23 cellular contexts compared by ENCODE assay signal in the genomic region with DNA sequence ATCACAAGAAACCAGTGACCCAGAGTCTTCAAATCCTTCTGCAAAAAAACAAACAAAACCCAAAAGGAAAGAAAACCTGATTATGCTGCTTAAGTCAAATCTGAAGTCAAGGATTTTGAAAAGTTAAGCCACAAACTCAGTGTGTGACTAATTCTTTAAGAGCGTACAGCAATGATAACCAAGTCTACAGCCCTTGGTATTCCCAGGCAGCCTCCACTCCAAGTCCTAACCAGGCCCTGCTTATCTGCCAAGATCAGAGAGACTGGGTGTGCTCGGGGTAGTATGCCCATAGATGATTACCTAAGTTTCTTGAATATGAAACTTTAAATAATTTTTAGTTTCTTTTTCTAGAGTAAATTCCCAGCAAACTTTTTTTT. TPM values are rescaled to one million over a fixed set of nuclear protein-coding genes. Genes with fewer than 3 reads are reported as not detected.
DNase-seq lines count a peak whose midpoint lies in the region; ATAC-seq and TF ChIP-seq lines count a peak whose summit lies in the region.
"Had no signal": no experiment of that assay in that cellular context is flagged by ENCODE, and none has a peak within 500 bp of the region (broad histone marks: within the 10 kb centered on the region; RNA-seq: fewer than 3 reads in every experiment).

No MANE protein-coding gene starts in this region.

- DNase-seq in activated CD8-positive, alpha-beta T cell treated with anti-CD3 and anti-CD28 coated beads for 36 hours = no peak
- no peak for DNase-seq in activated CD8-positive, alpha-beta T cell treated with anti-CD3 and anti-CD28 coated beads, Interleukin-2, amount 10 ng/mL, durations not matched to agents 7 days and 5 days
- DNase-seq in HFFc6 (peak; percentile 76), cardiac fibroblast (ENCODE audit: low read depth in 2 of 2) (peak; percentile 43 to 52), progenitor cell of endocrine pancreas (ENCODE audit: low spot score, unreplicated experiment) (no peak), C1 segment of cervical spinal cord (lab: John Stamatoyannopoulos, UW) (no peak), lower lobe of right lung (no peak)
- DNase-seq in activated effector memory CD4-positive, alpha-beta T cell treated with anti-CD3 and anti-CD28 coated beads, Interleukin-2, amount 50 U/mL, for 16 hours = no peak
- DNase-seq: activated B cell treated with CpG ODN at 0.5 μM for 24 hours; activated gamma-delta T cell treated with Interleukin-2 at 50 U/mL for 16 hours; CD4-positive, alpha-beta memory T cell; dorsolateral prefrontal cortex; MG63; NCI-H187; NCI-H510A; SIG-M5; T-helper 2 cell; tibial artery had no signal

- peaks cover 99% of the 10 kb centered on the region for H3K36me3 ChIP-seq in lower lobe of right lung

- H3K4me1 Mint-ChIP-seq in activated CD8-positive, alpha-beta T cell treated with anti-CD3 and anti-CD28 coated beads for 36 hours (ENCODE audit: low read depth) = no peaks in the 10 kb centered on the region
- H3K4me1 Mint-ChIP-seq in activated CD8-positive, alpha-beta T cell treated with anti-CD3 and anti-CD28 coated beads, Interleukin-2, amount 10 ng/mL, durations not matched to agents 7 days and 5 days (ENCODE audit: low read depth) = peaks cover 2% of the 10 kb centered on the region
- H3K4me1 Mint-ChIP-seq in HFFc6 (ENCODE audit: low read depth) (peaks cover 15% of the 10 kb centered on the region), progenitor cell of endocrine pancreas (ENCODE audit: low read depth) (no peaks in the 10 kb centered on the region)
- H3K4me1 Mint-ChIP-seq: activated B cell treated with CpG ODN at 0.5 μM for 24 hours, nephron had no signal

- H3K27me3 ChIP-seq in lower lobe of right lung (ENCODE audit: low read depth) = no peaks in the 10 kb centered on the region
- H3K27me3 ChIP-seq: dorsolateral prefrontal cortex, MG63, tibial artery had no signal

- no peaks in the 10 kb centered on the region for H3K9me3 Mint-ChIP-seq in activated CD8-positive, alpha-beta T cell treated with anti-CD3 and anti-CD28 coated beads for 36 hours
- no peaks in the 10 kb centered on the region for H3K9me3 Mint-ChIP-seq in activated CD8-positive, alpha-beta T cell treated with anti-CD3 and anti-CD28 coated beads, Interleukin-2, amount 10 ng/mL, durations not matched to agents 7 days and 5 days (ENCODE audit: insufficient read depth)
- H3K9me3 Mint-ChIP-seq in HFFc6 = 0 out of 2 replicates have a peak, but pooled peaks cover 6% of the 10 kb centered on the region
- no peaks in the 10 kb centered on the region for H3K9me3 Mint-ChIP-seq in progenitor cell of endocrine pancreas (ENCODE audit: low read depth)
- H3K9me3 Mint-ChIP-seq: activated B cell treated with CpG ODN at 0.5 μM for 24 hours; brain; memory B cell; nephron; stimulated activated effector memory CD8-positive, alpha-beta T cell treated with anti-CD3 and anti-CD28 coated beads, Interleukin-12 subunit alpha, Interleukin-12 subunit beta, amount 100 ng/mL, for 72 hours had no signal

- H3K27me3 Mint-ChIP-seq in activated CD8-positive, alpha-beta T cell treated with anti-CD3 and anti-CD28 coated beads for 36 hours = no peaks in the 10 kb centered on the region
- H3K27me3 Mint-ChIP-seq in activated CD8-positive, alpha-beta T cell treated with anti-CD3 and anti-CD28 coated beads, Interleukin-2, amount 10 ng/mL, durations not matched to agents 7 days and 5 days (ENCODE audit: low read depth) = no peaks in the 10 kb centered on the region
- H3K27me3 Mint-ChIP-seq in HFFc6 (ENCODE audit: insufficient read depth) (peaks cover 8% of the 10 kb centered on the region), progenitor cell of endocrine pancreas (no peaks in the 10 kb centered on the region)
- H3K27me3 Mint-ChIP-seq: activated B cell treated with CpG ODN at 0.5 μM for 24 hours; brain; CD4-positive, alpha-beta memory T cell; memory B cell had no signal

- H3K4me1 ChIP-seq in lower lobe of right lung = no peaks in the 10 kb centered on the region
- H3K4me1 ChIP-seq: A549, tibial artery had no signal

- TF ChIP-seq CTCF in activated CD8-positive, alpha-beta T cell treated with anti-CD3 and anti-CD28 coated beads for 36 hours (IDR thresholded peaks at IDR 0.05) = no peak
- TF ChIP-seq CTCF in HFFc6 (IDR thresholded peaks at IDR 0.05) = no peak
- TF ChIP-seq CTCF in cardiac fibroblast (IDR thresholded peaks at IDR 0.05; ENCODE audit: low read depth, low read length) = no peak
- TF ChIP-seq CTCF in progenitor cell of endocrine pancreas (IDR thresholded peaks at IDR 0.05; ENCODE audit: unreplicated experiment) = no peak
- no peak for TF ChIP-seq CTCF in lower lobe of right lung (IDR thresholded peaks at IDR 0.05)

- ATAC-seq in activated CD8-positive, alpha-beta T cell treated with anti-CD3 and anti-CD28 coated beads for 36 hours = no peak
- ATAC-seq in activated CD8-positive, alpha-beta T cell treated with anti-CD3 and anti-CD28 coated beads, Interleukin-2, amount 10 ng/mL, durations not matched to agents 7 days and 5 days = no peak
- ATAC-seq in lower lobe of right lung = no peak
- ATAC-seq: stimulated activated effector memory CD8-positive, alpha-beta T cell treated with anti-CD3 and anti-CD28 coated beads, Interleukin-12 subunit alpha, Interleukin-12 subunit beta, amount 100 ng/mL, for 72 hours had no signal

- H3K36me3 Mint-ChIP-seq in activated CD8-positive, alpha-beta T cell treated with anti-CD3 and anti-CD28 coated beads for 36 hours (ENCODE audit: low read depth) = peaks cover 68% of the 10 kb centered on the region
- peaks cover 77% of the 10 kb centered on the region for H3K36me3 Mint-ChIP-seq in activated CD8-positive, alpha-beta T cell treated with anti-CD3 and anti-CD28 coated beads, Interleukin-2, amount 10 ng/mL, durations not matched to agents 7 days and 5 days (ENCODE audit: low read depth)
- H3K36me3 Mint-ChIP-seq in HFFc6 (ENCODE audit: low read depth) (peaks cover 67% of the 10 kb centered on the region), progenitor cell of endocrine pancreas (ENCODE audit: insufficient read depth) (peaks cover 32% of the 10 kb centered on the region)

- H3K9me3 ChIP-seq in lower lobe of right lung = no peaks in the 10 kb centered on the region
- H3K9me3 ChIP-seq: A549, MG63, tibial artery had no signal

- CTCF ChIA-PET in activated CD8-positive, alpha-beta T cell treated with anti-CD3 and anti-CD28 coated beads for 36 hours (lab: Charles Lee) = no interaction called here
- CTCF ChIA-PET in activated CD8-positive, alpha-beta T cell treated with anti-CD3 and anti-CD28 coated beads, Interleukin-2, amount 10 ng/mL, durations not matched to agents 7 days and 5 days (lab: Charles Lee) = no interaction called here

- intact Hi-C loops in activated CD8-positive, alpha-beta T cell treated with anti-CD3 and anti-CD28 coated beads for 36 hours (cut with micrococcal nuclease) = no loop called here
- intact Hi-C loops in lower lobe of right lung (cut with DNase I) = no loop called here

- peak overlapping the region; percentile 16 for H3K27ac Mint-ChIP-seq in activated CD8-positive, alpha-beta T cell treated with anti-CD3 and anti-CD28 coated beads for 36 hours
- H3K27ac Mint-ChIP-seq in activated CD8-positive, alpha-beta T cell treated with anti-CD3 and anti-CD28 coated beads, Interleukin-2, amount 10 ng/mL, durations not matched to agents 7 days and 5 days = no peak overlapping the region
- peak overlapping the region; percentile 90 for H3K27ac Mint-ChIP-seq in HFFc6
- H3K27ac Mint-ChIP-seq in progenitor cell of endocrine pancreas = peak overlapping the region; percentile 2
- H3K27ac Mint-ChIP-seq: activated B cell treated with CpG ODN at 0.5 μM for 24 hours, memory B cell, nephron had no signal

- H3K4me3 Mint-ChIP-seq in activated CD8-positive, alpha-beta T cell treated with anti-CD3 and anti-CD28 coated beads for 36 hours = no peak overlapping the region
- H3K4me3 Mint-ChIP-seq in activated CD8-positive, alpha-beta T cell treated with anti-CD3 and anti-CD28 coated beads, Interleukin-2, amount 10 ng/mL, durations not matched to agents 7 days and 5 days = no peak overlapping the region
- H3K4me3 Mint-ChIP-seq in HFFc6 (peak overlapping the region; percentile 47; the same call in 1 of the 2 replicates), progenitor cell of endocrine pancreas (ENCODE audit: low read depth) (no peak overlapping the region)
- H3K4me3 Mint-ChIP-seq: activated B cell treated with CpG ODN at 0.5 μM for 24 hours; brain; CD4-positive, alpha-beta memory T cell; memory B cell; nephron; stimulated activated effector memory CD8-positive, alpha-beta T cell treated with anti-CD3 and anti-CD28 coated beads, Interleukin-12 subunit alpha, Interleukin-12 subunit beta, amount 100 ng/mL, for 72 hours had no signal

- H3K4me3 ChIP-seq in cardiac fibroblast (replicated peaks in 1 of 2; ENCODE audit: low read depth in 2 of 2, low read length in 2 of 2) (no peak overlapping the region), lower lobe of right lung (no peak overlapping the region)
- H3K4me3 ChIP-seq: A549, dorsolateral prefrontal cortex, MG63, tibial artery had no signal

- POLR2A ChIA-PET in activated CD8-positive, alpha-beta T cell treated with anti-CD3 and anti-CD28 coated beads for 36 hours (lab: Charles Lee) = interaction anchor here (1.6 kb wide), 1 partner anchor 12 kb away, joined by 4 read pairs; no protein-coding TSS in a partner anchor
- POLR2A ChIA-PET in activated CD8-positive, alpha-beta T cell treated with anti-CD3 and anti-CD28 coated beads, Interleukin-2, amount 10 ng/mL, durations not matched to agents 7 days and 5 days (lab: Charles Lee) = no interaction called here

- no peak overlapping the region for H3K27ac ChIP-seq in lower lobe of right lung
- H3K27ac ChIP-seq: A549, tibial artery had no signal

RNA-seq across cellular contexts. Expression of a gene that starts 13.1 kb away (rescaled TPM):
- total RNA-seq in activated CD8-positive, alpha-beta T cell treated with anti-CD3 and anti-CD28 coated beads for 36 hours = 10 to 100 TPM; 69.6 to 73.2 TPM
- total RNA-seq in activated CD8-positive, alpha-beta T cell treated with anti-CD3 and anti-CD28 coated beads, Interleukin-2, amount 10 ng/mL, durations not matched to agents 7 days and 5 days = 10 to 100 TPM; 59.3 to 59.8 TPM
- 10 to 100 TPM; 33.5 to 46.0 (median 39.2) TPM for total RNA-seq in HFFc6 (2021; fragmentation: NEBNext Ultra II Directional; extraction: Animal tissue kit (Norgen Biotek cat#: 25700))
- total RNA-seq in progenitor cell of endocrine pancreas (39.6 and 44.4 TPM in 2 replicates), lower lobe of right lung (21.7 TPM)

RNA-seq across cellular contexts. Expression of a gene that starts 36.4 kb away (rescaled TPM):
- total RNA-seq in activated CD8-positive, alpha-beta T cell treated with anti-CD3 and anti-CD28 coated beads for 36 hours = 10 to 100 TPM; 14.3 TPM
- total RNA-seq in activated CD8-positive, alpha-beta T cell treated with anti-CD3 and anti-CD28 coated beads, Interleukin-2, amount 10 ng/mL, durations not matched to agents 7 days and 5 days = 10 to 100 TPM; 38.0 to 40.6 TPM
- total RNA-seq in HFFc6 (2021; fragmentation: NEBNext Ultra II Directional; extraction: Animal tissue kit (Norgen Biotek cat#: 25700)) = 10 to 100 TPM; 19.8 to 22.6 (median 21.9) TPM
- total RNA-seq in progenitor cell of endocrine pancreas = 24.4 and 25.0 TPM in 2 replicates
- 16.9 TPM for total RNA-seq in lower lobe of right lung

RNA-seq across cellular contexts. Expression of a gene that starts 36.6 kb away (rescaled TPM):
- 100 to 1,000 TPM; 115 to 121 TPM for total RNA-seq in activated CD8-positive, alpha-beta T cell treated with anti-CD3 and anti-CD28 coated beads for 36 hours
- 100 to 1,000 TPM; 200 to 202 TPM for total RNA-seq in activated CD8-positive, alpha-beta T cell treated with anti-CD3 and anti-CD28 coated beads, Interleukin-2, amount 10 ng/mL, durations not matched to agents 7 days and 5 days
- 10 to 100 TPM; 19.4 to 35.5 (median 29.3) TPM for total RNA-seq in HFFc6 (2021; fragmentation: NEBNext Ultra II Directional; extraction: Animal tissue kit (Norgen Biotek cat#: 25700))
- total RNA-seq in progenitor cell of endocrine pancreas (121 and 129 TPM in 2 replicates), lower lobe of right lung (28.0 TPM)

RNA-seq across cellular contexts. Expression of a gene that starts 37.9 kb away (rescaled TPM):
- 100 to 1,000 TPM; 103 to 108 TPM for total RNA-seq in activated CD8-positive, alpha-beta T cell treated with anti-CD3 and anti-CD28 coated beads for 36 hours
- total RNA-seq in activated CD8-positive, alpha-beta T cell treated with anti-CD3 and anti-CD28 coated beads, Interleukin-2, amount 10 ng/mL, durations not matched to agents 7 days and 5 days = 100 to 1,000 TPM in 1 of 2 experiments, 10 to 100 TPM in 1; 95.7 to 101 TPM
- total RNA-seq in HFFc6 (2021; fragmentation: NEBNext Ultra II Directional; extraction: Animal tissue kit (Norgen Biotek cat#: 25700)) = 10 to 100 TPM; 43.7 to 54.6 (median 47.2) TPM
- total RNA-seq in progenitor cell of endocrine pancreas (81.1 and 83.7 TPM in 2 replicates), lower lobe of right lung (49.6 TPM)

Comparison
In these comparisons a context has a peak if more than half of its experiments do, and no peak if none do; other contexts are left out.
1. DNase-seq: peak in HFFc6 (single experiment) and cardiac fibroblast (2 of 2); none in activated CD8-positive, alpha-beta T cell treated with anti-CD3 and anti-CD28 coated beads for 36 hours (single experiment), activated CD8-positive, alpha-beta T cell treated with anti-CD3 and anti-CD28 coated beads, Interleukin-2, amount 10 ng/mL, durations not matched to agents 7 days and 5 days (single experiment), progenitor cell of endocrine pancreas (single experiment), activated effector memory CD4-positive, alpha-beta T cell treated with anti-CD3 and anti-CD28 coated beads, Interleukin-2, amount 50 U/mL, for 16 hours (single experiment), C1 segment of cervical spinal cord (0 of 14) and lower lobe of right lung (single experiment).